ENCODE assay signal across 8 cellular contexts in genomic region chr1:45499415-45499769, GRCh38. TPM values are rescaled to one million over a fixed set of nuclear protein-coding genes. Genes with fewer than 3 reads are reported as not detected.
DNase-seq lines count a peak whose midpoint lies in the region; ATAC-seq lines count a peak whose summit lies in the region.

No MANE protein-coding gene starts in this region.

- no peaks in the 10 kb centered on the region for H3K27me3 Mint-ChIP-seq in activated CD8-positive, alpha-beta T cell treated with anti-CD3 and anti-CD28 coated beads, Interleukin-2, amount 10 ng/mL, durations not matched to agents 7 days and 5 days (ENCODE audit: low read depth)

- H4K20me1 ChIP-seq in BLaER1 treated with 17β-estradiol and CSF1 and Interleukin-3, amounts not matched to agents 10 nM and 100 nM = no peaks in the 10 kb centered on the region

- CTCF ChIA-PET in activated CD8-positive, alpha-beta T cell treated with anti-CD3 and anti-CD28 coated beads, Interleukin-2, amount 10 ng/mL, durations not matched to agents 7 days and 5 days (lab: Charles Lee) = interaction anchor here (0.7 to 3.1 kb wide), 13 partner anchors 8 to 485 kb away, joined by 3 to 36 read pairs (median 4); partner anchors contain the start of genes MUTYH, PRDX1, TESK2 and TOE1

- peak overlapping the region; percentile 94 for H3K4me3 Mint-ChIP-seq in activated CD8-positive, alpha-beta T cell treated with anti-CD3 and anti-CD28 coated beads, Interleukin-2, amount 10 ng/mL, durations not matched to agents 7 days and 5 days

- H3K9me3 Mint-ChIP-seq in activated CD8-positive, alpha-beta T cell treated with anti-CD3 and anti-CD28 coated beads, Interleukin-2, amount 10 ng/mL, durations not matched to agents 7 days and 5 days (ENCODE audit: insufficient read depth) = no peaks in the 10 kb centered on the region

- POLR2A ChIA-PET in activated CD8-positive, alpha-beta T cell treated with anti-CD3 and anti-CD28 coated beads, Interleukin-2, amount 10 ng/mL, durations not matched to agents 7 days and 5 days (lab: Charles Lee) = interaction anchor here (0.9 to 2.7 kb wide), 5 partner anchors 22 to 159 kb away, joined by 4 to 23 read pairs (median 19); partner anchors contain the start of genes AKR1A1, MUTYH, NASP and PRDX1

- H3K27me3 ChIP-seq in BLaER1 treated with 17β-estradiol and CSF1 and Interleukin-3, amounts not matched to agents 10 nM and 100 nM = no peaks in the 10 kb centered on the region
- no peaks in the 10 kb centered on the region for H3K27me3 ChIP-seq in stomach smooth muscle (ENCODE audit: control insufficient read depth in 1 of 2, insufficient read depth in 2 of 2, low read length in 2 of 2)

- peaks cover 0 to 24% (median 8%) of the 10 kb centered on the region in 11 experiments; a peak in 9 of 22 replicates for H3K36me3 ChIP-seq in BLaER1 treated with 17β-estradiol and CSF1 and Interleukin-3, amounts not matched to agents 10 nM and 100 nM
- H3K36me3 ChIP-seq in stomach smooth muscle (ENCODE audit: control insufficient read depth in 2 of 2, insufficient read depth in 2 of 2, low read length in 2 of 2) = peaks cover 0 to 2% of the 10 kb centered on the region in 2 donors

- H3K4me1 Mint-ChIP-seq in activated CD8-positive, alpha-beta T cell treated with anti-CD3 and anti-CD28 coated beads, Interleukin-2, amount 10 ng/mL, durations not matched to agents 7 days and 5 days (ENCODE audit: low read depth) = peaks cover 28% of the 10 kb centered on the region

- peaks cover 0 to 5% (median 0%) of the 10 kb centered on the region in 11 experiments; a peak in 1 of 22 replicates for H3K9me3 ChIP-seq in BLaER1 treated with 17β-estradiol and CSF1 and Interleukin-3, amounts not matched to agents 10 nM and 100 nM (replicated peaks in 1 of 11)
- H3K9me3 ChIP-seq in iPS-18c (ENCODE audit: control insufficient read depth, insufficient read depth, low read length) (peaks cover 2% of the 10 kb centered on the region), stomach smooth muscle (ENCODE audit: control insufficient read depth in 2 of 2, low read length in 2 of 2) (no peaks in the 10 kb centered on the region)

- H3K4me3 ChIP-seq in BLaER1 treated with 17β-estradiol and CSF1 and Interleukin-3, amounts not matched to agents 10 nM and 100 nM = peak overlapping the region; percentile 65 to 83 (median 70)
- H3K4me3 ChIP-seq in iPS-18c (ENCODE audit: insufficient read depth, low read depth, low read length) = peak overlapping the region; percentile 57
- H3K4me3 ChIP-seq in stomach smooth muscle (ENCODE audit: low read length in 2 of 2) = peak overlapping the region; percentile 92 to 98

- DNase-seq in activated CD8-positive, alpha-beta T cell treated with anti-CD3 and anti-CD28 coated beads, Interleukin-2, amount 10 ng/mL, durations not matched to agents 7 days and 5 days = no peak
- no peak for DNase-seq in SW 1271 (lab: John Stamatoyannopoulos, UW)
- DNase-seq in activated CD4-positive, alpha-beta T cell treated with anti-CD3 and anti-CD28 coated beads, Interleukin-2, amount 50 U/mL, for 1 hour = no peak

- H3K4me1 ChIP-seq in BLaER1 treated with 17β-estradiol and CSF1 and Interleukin-3, amounts not matched to agents 10 nM and 100 nM = peaks cover 24 to 28% (median 26%) of the 10 kb centered on the region in 10 experiments
- H3K4me1 ChIP-seq in stomach smooth muscle (ENCODE audit: control insufficient read depth, insufficient read depth, low read length) = peaks cover 20% of the 10 kb centered on the region

- H3K36me3 Mint-ChIP-seq in activated CD8-positive, alpha-beta T cell treated with anti-CD3 and anti-CD28 coated beads, Interleukin-2, amount 10 ng/mL, durations not matched to agents 7 days and 5 days (ENCODE audit: low read depth) = peaks cover 5% of the 10 kb centered on the region

- peak overlapping the region; percentile 62 to 84 (median 77); a peak in 21 of 22 replicates for H3K9ac ChIP-seq in BLaER1 treated with 17β-estradiol and CSF1 and Interleukin-3, amounts not matched to agents 10 nM and 100 nM
- H3K9ac ChIP-seq in stomach smooth muscle (ENCODE audit: low read length in 2 of 2) = peak overlapping the region; percentile 67 to 81

- H3K27ac ChIP-seq in BLaER1 treated with 17β-estradiol and CSF1 and Interleukin-3, amounts not matched to agents 10 nM and 100 nM = peak overlapping the region in 9 of 11 experiments; percentile 20 to 75 (median 55); a peak in 13 of 22 replicates
- no peak overlapping the region for H3K27ac ChIP-seq in stomach smooth muscle (ENCODE audit: low read length)

- peak overlapping the region; percentile 89 for H3K27ac Mint-ChIP-seq in activated CD8-positive, alpha-beta T cell treated with anti-CD3 and anti-CD28 coated beads, Interleukin-2, amount 10 ng/mL, durations not matched to agents 7 days and 5 days

- H3K4me2 ChIP-seq in BLaER1 treated with 17β-estradiol and CSF1 and Interleukin-3, amounts not matched to agents 10 nM and 100 nM = peak overlapping the region; percentile 78 to 99 (median 93)

- ATAC-seq in GM21619 (IDR thresholded peaks at IDR 0.05; ENCODE audit: unreplicated experiment) (peak; percentile 1), HG03097 (IDR thresholded peaks at IDR 0.05; ENCODE audit: low FRiP score, unreplicated experiment) (no peak)
- ATAC-seq in activated CD8-positive, alpha-beta T cell treated with anti-CD3 and anti-CD28 coated beads, Interleukin-2, amount 10 ng/mL, durations not matched to agents 7 days and 5 days = peak; percentile 7

RNA-seq across cellular contexts. Expression of gene CCDC163, which starts 0.5 kb away (rescaled TPM):
- total RNA-seq in activated CD8-positive, alpha-beta T cell treated with anti-CD3 and anti-CD28 coated beads, Interleukin-2, amount 10 ng/mL, durations not matched to agents 7 days and 5 days = 1 to 10 TPM; 7.9 to 9.4 TPM

RNA-seq across cellular contexts. Expression of gene MMACHC, which starts 0.7 kb away (rescaled TPM):
- 1 to 10 TPM; 6.7 to 8.7 TPM for total RNA-seq in activated CD8-positive, alpha-beta T cell treated with anti-CD3 and anti-CD28 coated beads, Interleukin-2, amount 10 ng/mL, durations not matched to agents 7 days and 5 days

RNA-seq across cellular contexts. Expression of gene TESK2, which starts 8.4 kb away (rescaled TPM):
- total RNA-seq in activated CD8-positive, alpha-beta T cell treated with anti-CD3 and anti-CD28 coated beads, Interleukin-2, amount 10 ng/mL, durations not matched to agents 7 days and 5 days = 1 to 10 TPM; 3.3 to 3.5 TPM

RNA-seq across cellular contexts. Expression of gene PRDX1, which starts 22.3 kb away (rescaled TPM):
- total RNA-seq in activated CD8-positive, alpha-beta T cell treated with anti-CD3 and anti-CD28 coated beads, Interleukin-2, amount 10 ng/mL, durations not matched to agents 7 days and 5 days = 100 to 1,000 TPM; 250 to 251 TPM

RNA-seq across cellular contexts. Expression of gene AKR1A1, which starts 51.2 kb away (rescaled TPM):
- total RNA-seq in activated CD8-positive, alpha-beta T cell treated with anti-CD3 and anti-CD28 coated beads, Interleukin-2, amount 10 ng/mL, durations not matched to agents 7 days and 5 days = 100 to 1,000 TPM; 150 to 152 TPM
